ENCODE assay signal across 1 cellular context in the genomic region with DNA sequence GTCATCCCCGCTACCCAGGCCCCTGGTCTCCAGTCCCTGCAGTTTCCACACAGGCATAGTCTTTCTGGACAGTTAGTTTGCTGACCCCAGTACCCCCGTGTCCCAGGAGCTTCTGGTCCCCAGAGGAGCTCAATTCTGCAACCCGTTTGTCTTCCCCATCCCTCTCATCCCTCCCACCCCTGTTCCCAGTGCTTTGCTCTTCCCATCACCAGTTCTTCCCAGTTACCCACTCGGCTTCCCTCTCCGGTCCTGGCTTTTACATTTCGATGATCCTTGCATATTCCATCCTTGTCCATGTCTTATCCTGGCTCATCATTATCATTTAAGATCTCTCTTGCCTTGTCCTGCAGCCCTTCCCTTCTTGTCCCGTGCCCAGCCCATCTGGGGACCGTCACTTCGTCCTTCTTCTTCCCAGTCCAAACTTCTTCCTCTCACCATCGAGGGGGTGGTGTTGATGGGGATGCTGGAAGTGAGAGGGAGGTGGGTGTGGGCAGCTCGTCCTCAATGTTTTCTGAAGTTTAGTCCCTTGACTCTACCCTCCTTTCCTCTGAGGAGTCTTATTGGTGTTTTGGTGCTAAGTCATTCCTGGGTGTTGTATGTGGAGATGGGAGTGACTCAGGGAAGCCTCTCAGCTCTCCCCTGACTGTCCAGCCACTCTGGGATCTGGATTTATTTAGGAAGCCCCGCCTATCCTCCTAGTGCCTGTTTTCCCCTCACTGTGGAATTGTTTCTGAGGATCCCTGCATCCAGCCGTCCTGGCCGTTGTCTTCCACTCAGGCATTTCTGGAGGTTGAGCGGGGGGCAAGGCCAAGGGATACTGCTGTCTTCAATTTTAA.
TF ChIP-seq lines count a peak whose summit lies in the region.

No MANE protein-coding gene starts in this region.

TF ChIP-seq in A549, 52 proteins besides CTCF, POLR2A, EP300 and RAD21:
- no peak for TF ChIP-seq PHF8 (IDR thresholded peaks at IDR 0.05; ENCODE audit: borderline replicate concordance, low read depth)
- 0 out of 2 replicates have a peak, but pooled peaks have one; percentile 3 for TF ChIP-seq NFE2L2 (conservative IDR thresholded peaks at IDR 0.05; ENCODE audit: low read length)
